ENCODE assay signal across 8 cellular contexts in genomic region chr10:119207367-119207668, GRCh38. TPM values are rescaled to one million over a fixed set of nuclear protein-coding genes. Genes with fewer than 3 reads are reported as not detected.
DNase-seq lines count a peak whose midpoint lies in the region; ATAC-seq and TF ChIP-seq lines count a peak whose summit lies in the region.

Gene GRK5 (plus strand): TSS chr10:119207571. CDS start chr10:119207918, 347 bp downstream.

- POLR2A ChIA-PET in naive thymus-derived CD8-positive, alpha-beta T cell (lab: Charles Lee), result interaction anchor here (0.6 to 4.4 kb wide), 27 partner anchors 20 to 518 kb away, joined by 3 to 61 read pairs (median 5); partner anchors contain the start of genes INPP5F, RGS10 and SFXN4

- no peaks in the 10 kb centered on the region for H3K9me3 Mint-ChIP-seq in GM23338
- no peaks in the 10 kb centered on the region for H3K9me3 Mint-ChIP-seq in activated T-helper 2 cell treated with anti-CD3 and anti-CD28 coated beads, Interferon-gamma antibody, Interleukin-2, Interleukin-4, amounts not matched to agents 10 μg/mL and 5 μg/mL and 100 μg/mL, durations not matched to agents 14 hours and 24 hours and 36 hours
- H3K9me3 Mint-ChIP-seq in naive thymus-derived CD8-positive, alpha-beta T cell, result no peaks in the 10 kb centered on the region

- H3K36me3 Mint-ChIP-seq in GM23338 (ENCODE audit: low read depth), result no peaks in the 10 kb centered on the region
- peaks cover 4% of the 10 kb centered on the region for H3K36me3 Mint-ChIP-seq in activated T-helper 2 cell treated with anti-CD3 and anti-CD28 coated beads, Interferon-gamma antibody, Interleukin-2, Interleukin-4, amounts not matched to agents 10 μg/mL and 5 μg/mL and 100 μg/mL, durations not matched to agents 14 hours and 24 hours and 36 hours (ENCODE audit: low read depth)
- H3K36me3 Mint-ChIP-seq in naive thymus-derived CD8-positive, alpha-beta T cell, result no peaks in the 10 kb centered on the region

- H3K27ac ChIP-seq in DND-41 (ENCODE audit: low read length) (peak within 1 kb of the TSS; percentile 83), GM23338 (ENCODE audit: low read depth) (no peak within 1 kb of the TSS), RWPE2 (ENCODE audit: poor library complexity, severe bottlenecking) (peak within 1 kb of the TSS; percentile 72)

- H3K4me1 ChIP-seq in DND-41 (ENCODE audit: insufficient read depth, low read length), result peaks cover 52% of the 10 kb centered on the region
- H3K4me1 ChIP-seq in GM23338 (ENCODE audit: insufficient read depth), result peaks cover 37% of the 10 kb centered on the region
- H3K4me1 ChIP-seq in RWPE2 (ENCODE audit: insufficient read depth, poor library complexity, severe bottlenecking), result peaks cover 19% of the 10 kb centered on the region

- H2AFZ ChIP-seq in DND-41 (ENCODE audit: low read depth, low read length) (peak within 1 kb of the TSS; percentile 86), GM23338 (peak within 1 kb of the TSS; percentile 97)

- H3K4me3 Mint-ChIP-seq in GM23338, result peak within 1 kb of the TSS; percentile 79
- peak within 1 kb of the TSS; percentile 98 for H3K4me3 Mint-ChIP-seq in activated T-helper 2 cell treated with anti-CD3 and anti-CD28 coated beads, Interferon-gamma antibody, Interleukin-2, Interleukin-4, amounts not matched to agents 10 μg/mL and 5 μg/mL and 100 μg/mL, durations not matched to agents 14 hours and 24 hours and 36 hours (ENCODE audit: low read depth)
- H3K4me3 Mint-ChIP-seq in naive thymus-derived CD8-positive, alpha-beta T cell, result peak within 1 kb of the TSS; percentile 88 to 99 (median 96)

- intact Hi-C loops in activated T-helper 2 cell treated with anti-CD3 and anti-CD28 coated beads, Interferon-gamma antibody, Interleukin-2, Interleukin-4, amounts not matched to agents 10 μg/mL and 5 μg/mL and 100 μg/mL, durations not matched to agents 14 hours and 24 hours and 36 hours (cut with micrococcal nuclease), result loop anchor here (1.0 to 5.0 kb wide), 5 partner anchors 108 to 450 kb away; partner anchors contain the start of genes RGS10 and TIAL1

- H4K20me1 ChIP-seq in DND-41 (ENCODE audit: insufficient read depth, low read length), result no peaks in the 10 kb centered on the region
- no peaks in the 10 kb centered on the region; the same call in 1 of the 2 replicates for H4K20me1 ChIP-seq in GM23338 (replicated peaks; ENCODE audit: insufficient read depth)

- H3K79me2 ChIP-seq in DND-41 (ENCODE audit: insufficient read depth, low read length) (peaks cover 38% of the 10 kb centered on the region), GM23338 (replicated peaks; ENCODE audit: insufficient read depth) (no peaks in the 10 kb centered on the region)

- peak within 1 kb of the TSS; percentile 91 for H3K9ac ChIP-seq in DND-41 (ENCODE audit: low read depth, low read length)

- no peaks in the 10 kb centered on the region; the same call in 1 of the 2 replicates for H3K36me3 ChIP-seq in DND-41 (ENCODE audit: insufficient read depth, low read length)
- no peaks in the 10 kb centered on the region for H3K36me3 ChIP-seq in GM23338 (ENCODE audit: insufficient read depth)
- H3K36me3 ChIP-seq in RWPE2 (ENCODE audit: low read depth), result no peaks in the 10 kb centered on the region

- H3K9me2 ChIP-seq in GM23338 (ENCODE audit: insufficient read depth), result no peaks in the 10 kb centered on the region

- H3K27me3 Mint-ChIP-seq in GM23338 (ENCODE audit: insufficient read depth, low read depth, poor library complexity), result peaks cover 20% of the 10 kb centered on the region
- no peaks in the 10 kb centered on the region for H3K27me3 Mint-ChIP-seq in activated T-helper 2 cell treated with anti-CD3 and anti-CD28 coated beads, Interferon-gamma antibody, Interleukin-2, Interleukin-4, amounts not matched to agents 10 μg/mL and 5 μg/mL and 100 μg/mL, durations not matched to agents 14 hours and 24 hours and 36 hours (ENCODE audit: low read depth)
- H3K27me3 Mint-ChIP-seq in naive thymus-derived CD8-positive, alpha-beta T cell, result no peaks in the 10 kb centered on the region

- peaks cover 10% of the 10 kb centered on the region; the same call in 1 of the 2 replicates for H3F3A ChIP-seq in GM23338 (replicated peaks; ENCODE audit: low read depth)

- H3K9me3 ChIP-seq in DND-41 (ENCODE audit: insufficient read depth, low read length, severe bottlenecking) (no peaks in the 10 kb centered on the region), RWPE2 (ENCODE audit: severe bottlenecking) (no peaks in the 10 kb centered on the region)

- H3K4me3 ChIP-seq in DND-41 (ENCODE audit: low read depth in 1 of 2, low read length in 2 of 2) (peak within 1 kb of the TSS; percentile 74 to 90), GM23338 (peak within 1 kb of the TSS; percentile 86), RWPE2 (ENCODE audit: severe bottlenecking) (peak within 1 kb of the TSS; percentile 61), fibroblast of mammary gland (ENCODE audit: control insufficient read depth, low read depth, low read length) (peak within 1 kb of the TSS; percentile 79)

- DNase-seq in DND-41 (peak; percentile 98), GM23338 (ENCODE audit: low spot score) (peak; percentile 94), LHCN-M2 (ENCODE audit: low read depth) (peak; percentile 96), RWPE2 (ENCODE audit: low spot score) (peak; percentile 91), fibroblast of mammary gland (ENCODE audit: low read depth) (peak; percentile 96)
- DNase-seq in activated T-helper 2 cell treated with anti-CD3 and anti-CD28 coated beads, Interferon-gamma antibody, Interleukin-2, Interleukin-4, amounts not matched to agents 10 μg/mL and 5 μg/mL and 100 μg/mL, durations not matched to agents 14 hours and 24 hours and 36 hours (ENCODE audit: low spot score), result peak; percentile 97
- DNase-seq in naive thymus-derived CD8-positive, alpha-beta T cell, result peak; percentile 87 to 98 (median 97)
- peak; percentile 88 to 97 (median 96) for DNase-seq in stimulated activated naive CD4-positive, alpha-beta T cell (lab: John Stamatoyannopoulos, UW)

- peak within 1 kb of the TSS; percentile 86 for H3K4me2 ChIP-seq in DND-41 (ENCODE audit: insufficient read depth, low read length)
- peak within 1 kb of the TSS; percentile 98 for H3K4me2 ChIP-seq in GM23338

- peak; percentile 82 for ATAC-seq in DND-41 (ENCODE audit: insufficient read depth, low read depth)
- ATAC-seq in GM23338, result peak; percentile 83
- ATAC-seq in RWPE2 (ENCODE audit: low read depth), result peak; percentile 82
- ATAC-seq in naive thymus-derived CD8-positive, alpha-beta T cell, result peak; percentile 77 to 82

- H3K27me3 ChIP-seq in DND-41 (ENCODE audit: insufficient read depth, low read length, poor library complexity) (no peaks in the 10 kb centered on the region), GM23338 (ENCODE audit: insufficient read depth) (peaks cover 18% of the 10 kb centered on the region), RWPE2 (ENCODE audit: insufficient read depth, poor library complexity, severe bottlenecking) (no peaks in the 10 kb centered on the region)

- H3K4me1 Mint-ChIP-seq in GM23338, result peaks cover 43% of the 10 kb centered on the region
- peaks cover 41% of the 10 kb centered on the region for H3K4me1 Mint-ChIP-seq in activated T-helper 2 cell treated with anti-CD3 and anti-CD28 coated beads, Interferon-gamma antibody, Interleukin-2, Interleukin-4, amounts not matched to agents 10 μg/mL and 5 μg/mL and 100 μg/mL, durations not matched to agents 14 hours and 24 hours and 36 hours (ENCODE audit: low read depth)
- peaks cover 26 to 48% (median 43%) of the 10 kb centered on the region in 4 donors for H3K4me1 Mint-ChIP-seq in naive thymus-derived CD8-positive, alpha-beta T cell

- no peak for TF ChIP-seq CTCF in DND-41 (IDR thresholded peaks at IDR 0.05; ENCODE audit: borderline replicate concordance, extremely low read depth, low read length, poor library complexity, severe bottlenecking)
- TF ChIP-seq CTCF in GM23338 (conservative IDR thresholded peaks at IDR 0.05; ENCODE audit: low read depth in 2 of 2), result no peak
- no peak for TF ChIP-seq CTCF in RWPE2 (IDR thresholded peaks at IDR 0.05; ENCODE audit: poor library complexity, severe bottlenecking)
- no peak for TF ChIP-seq CTCF in fibroblast of mammary gland (conservative IDR thresholded peaks at IDR 0.05; ENCODE audit: control insufficient read depth, insufficient read depth, low read depth, low read length)

- no peak within 1 kb of the TSS for H3K27ac Mint-ChIP-seq in GM23338
- H3K27ac Mint-ChIP-seq in activated T-helper 2 cell treated with anti-CD3 and anti-CD28 coated beads, Interferon-gamma antibody, Interleukin-2, Interleukin-4, amounts not matched to agents 10 μg/mL and 5 μg/mL and 100 μg/mL, durations not matched to agents 14 hours and 24 hours and 36 hours, result peak within 1 kb of the TSS; percentile 100
- H3K27ac Mint-ChIP-seq in naive thymus-derived CD8-positive, alpha-beta T cell, result peak within 1 kb of the TSS; percentile 92 to 98 (median 95)

TF ChIP-seq in GM23338, 12 proteins besides CTCF, POLR2A, EP300 and RAD21:
- TF ChIP-seq CREB1 (CRISPR knock-in tag; IDR thresholded peaks at IDR 0.05; ENCODE audit: low read depth) (no peak), STAT1 (IDR thresholded peaks at IDR 0.05; ENCODE audit: unreplicated experiment) (no peak), EZH2 (IDR thresholded peaks at IDR 0.05; ENCODE audit: low read depth, unreplicated experiment) (no peak), ZNF114 (CRISPR knock-in tag; IDR thresholded peaks at IDR 0.05) (no peak), JUNB (IDR thresholded peaks at IDR 0.05; ENCODE audit: unreplicated experiment) (no peak), EZH2phosphoT487 (IDR thresholded peaks at IDR 0.05; ENCODE audit: unreplicated experiment) (no peak), ETS1 (IDR thresholded peaks at IDR 0.05) (no peak), POLR2AphosphoS5 (IDR thresholded peaks at IDR 0.05; ENCODE audit: low read depth) (peak; percentile 74)

RNA-seq across cellular contexts. Expression of gene GRK5, which starts in this region (rescaled TPM):
- total RNA-seq in GM23338 (2014; rRNA removed; shearing (Covaris generic)), result 0.74 and 2.0 TPM in 2 replicates
- 0.50 and 0.53 TPM in 2 replicates for polyA plus RNA-seq in GM23338 (2016; fragmentation: Nextera tagmentation; extraction: Ambion mirVana)
- total RNA-seq in LHCN-M2 (2014; rRNA removed), result 1.5 and 2.4 TPM in 2 replicates
- polyA plus RNA-seq in LHCN-M2 (2012), result 2.0 TPM
- total RNA-seq in activated T-helper 2 cell treated with anti-CD3 and anti-CD28 coated beads, Interferon-gamma antibody, Interleukin-2, Interleukin-4, amounts not matched to agents 10 μg/mL and 5 μg/mL and 100 μg/mL, durations not matched to agents 14 hours and 24 hours and 36 hours, result 24.4 and 24.7 TPM in 2 replicates
- 10 to 100 TPM; 22.6 to 23.2 TPM for total RNA-seq in naive thymus-derived CD8-positive, alpha-beta T cell
- polyA plus RNA-seq in naive thymus-derived CD8-positive, alpha-beta T cell, result 10 to 100 TPM in 2 of 3 donors, 1 to 10 TPM in 1; 4.4 to 11.0 (median 10.0) TPM
